In genomic region chr6:144165784-144166183, GRCh38 we compare ENCODE assay signal across 36 cellular contexts.
"Had no signal": no experiment of that assay in that cellular context is flagged by ENCODE, and none has a peak within 500 bp of the region (broad histone marks: within the 10 kb centered on the region; RNA-seq: fewer than 3 reads in every experiment).

No MANE protein-coding gene starts in this region.

- H3K4me3 ChIP-seq: ascending aorta, cardiac muscle cell had no signal

- H3K9me3 ChIP-seq: ascending aorta had no signal

- H3K27me3 ChIP-seq: ascending aorta, cardiac muscle cell had no signal

- ATAC-seq: activated CD8-positive, alpha-beta memory T cell treated with anti-CD3 and anti-CD28 coated beads, Interleukin-2, amount 10 ng/mL, durations not matched to agents 7 days and 5 days; activated T-cell treated with anti-CD3 and anti-CD28 coated beads, Interleukin-2, amount 50 U/mL, for 72 hours; activated T-helper 17 cell treated with anti-CD3 and anti-CD28 coated beads, Interleukin-2, amount 50 U/mL, for 72 hours had no signal

- H3K36me3 ChIP-seq: ascending aorta, cardiac muscle cell, WERI-Rb-1 had no signal

- DNase-seq: activated CD4-positive, alpha-beta memory T cell treated with anti-CD3 and anti-CD28 coated beads, Interleukin-2, amount 10 ng/mL, durations not matched to agents 7 days and 5 days; activated CD4-positive, alpha-beta T cell treated with anti-CD3 and anti-CD28 coated beads for 1 hour; activated CD4-positive, alpha-beta T cell treated with anti-CD3 and anti-CD28 coated beads for 48 hours; activated CD4-positive, CD25-positive, alpha-beta regulatory T cell; activated CD8-positive, alpha-beta memory T cell treated with anti-CD3 and anti-CD28 coated beads for 24 hours; activated CD8-positive, alpha-beta memory T cell treated with anti-CD3 and anti-CD28 coated beads, Interleukin-2, amount 10 ng/mL, durations not matched to agents 7 days and 5 days; activated CD8-positive, alpha-beta memory T cell treated with anti-CD3 and anti-CD28 coated beads, Interleukin-2, amount 50 U/mL, for 48 hours; activated effector memory CD4-positive, alpha-beta T cell treated with anti-CD3 and anti-CD28 coated beads, Interleukin-2, amount 50 U/mL, for 16 hours; activated naive CD4-positive, alpha-beta T cell; activated naive CD4-positive, alpha-beta T cell treated with anti-CD3 and anti-CD28 coated beads, Interleukin-2, amount 50 U/mL, for 16 hours; activated naive CD8-positive, alpha-beta T cell treated with anti-CD3 and anti-CD28 coated beads for 36 hours; activated T-cell treated with anti-CD3 and anti-CD28 coated beads, Interleukin-2, amount 50 U/mL, for 1 hour; activated T-cell treated with anti-CD3 and anti-CD28 coated beads, Interleukin-2, amount 50 U/mL, for 72 hours; amygdala; MM.1S; NCI-H1105; NCI-H1417 treated with DMSO at 0.1 percent for 48 hours; NCI-H1694; NCI-H1930; NCI-H2081 treated with DMSO at 0.1 percent for 48 hours; NCI-H226; NCI-H446 treated with DMSO at 0.1 percent for 48 hours; NCI-H524; NCI-H69; NCI-H82; OCI-M1; Right ventricle myocardium superior; SW 1271; T-helper 1 cell; T-helper 2 cell; T-helper 9 cell; WERI-Rb-1 had no signal

- H3K4me1 ChIP-seq: ascending aorta had no signal

- H3K27ac ChIP-seq: ascending aorta, cardiac muscle cell, KMS-11, WERI-Rb-1 had no signal
